In genomic region chr5:14472986-14473567, GRCh38 we compare ENCODE assay signal across 17 cellular contexts.
"Had no signal": no experiment of that assay in that cellular context is flagged by ENCODE, and none has a peak within 500 bp of the region (broad histone marks: within the 10 kb centered on the region; RNA-seq: fewer than 3 reads in every experiment).

No MANE protein-coding gene starts in this region.

- H3K27ac ChIP-seq: right lobe of liver had no signal

- H3K27ac Mint-ChIP-seq: activated naive CD8-positive, alpha-beta T cell; activated T-cell treated with anti-CD3 and anti-CD28 coated beads, Interleukin-2, amount 50 U/mL, for 24 hours; natural killer cell; progenitor cell of endocrine pancreas had no signal

- H3K9me3 Mint-ChIP-seq: activated T-cell treated with anti-CD3 and anti-CD28 coated beads, Interleukin-2, amount 50 U/mL, for 24 hours; natural killer cell had no signal

- DNase-seq: activated CD4-positive, alpha-beta T cell treated with anti-CD3 and anti-CD28 coated beads, Interleukin-2, amount 50 U/mL, for 48 hours; activated CD4-positive, CD25-positive, alpha-beta regulatory T cell treated with anti-CD3 and anti-CD28 coated beads, Interleukin-2, amount 50 U/mL, for 72 hours; activated CD8-positive, alpha-beta memory T cell treated with anti-CD3 and anti-CD28 coated beads, Interleukin-2, amount 10 ng/mL, durations not matched to agents 7 days and 5 days; activated gamma-delta T cell; activated T-cell treated with anti-CD3 and anti-CD28 coated beads, Interleukin-2, amount 50 U/mL, for 24 hours; anterior cingulate cortex; foreskin fibroblast; natural killer cell; occipital lobe; right lobe of liver; stimulated activated naive CD4-positive, alpha-beta T cell; substantia nigra; trophoblast cell had no signal

- H3K4me1 ChIP-seq: right lobe of liver had no signal

- H3K4me3 ChIP-seq: right lobe of liver had no signal

- ATAC-seq: activated CD8-positive, alpha-beta memory T cell treated with anti-CD3 and anti-CD28 coated beads, Interleukin-2, amount 10 ng/mL, durations not matched to agents 7 days and 5 days; esophagus mucosa; left lobe of liver; natural killer cell; right lobe of liver had no signal

- H3K4me3 Mint-ChIP-seq: activated CD8-positive, alpha-beta memory T cell treated with anti-CD3 and anti-CD28 coated beads, Interleukin-2, amount 10 ng/mL, durations not matched to agents 7 days and 5 days; activated naive CD8-positive, alpha-beta T cell; activated T-cell treated with anti-CD3 and anti-CD28 coated beads, Interleukin-2, amount 50 U/mL, for 24 hours; natural killer cell had no signal

- H3K27me3 ChIP-seq: right lobe of liver had no signal

- H3K4me1 Mint-ChIP-seq: activated CD8-positive, alpha-beta memory T cell treated with anti-CD3 and anti-CD28 coated beads, Interleukin-2, amount 10 ng/mL, durations not matched to agents 7 days and 5 days; natural killer cell had no signal

- H3K36me3 Mint-ChIP-seq: activated CD8-positive, alpha-beta memory T cell treated with anti-CD3 and anti-CD28 coated beads, Interleukin-2, amount 10 ng/mL, durations not matched to agents 7 days and 5 days; natural killer cell had no signal

- H3K9me3 ChIP-seq: right lobe of liver had no signal

- H3K27me3 Mint-ChIP-seq: activated naive CD8-positive, alpha-beta T cell; activated T-cell treated with anti-CD3 and anti-CD28 coated beads, Interleukin-2, amount 50 U/mL, for 24 hours; progenitor cell of endocrine pancreas had no signal
